Comparison of ENCODE assay signal across 8 cellular contexts in genomic region chr12:56190695-56191155, GRCh38. TPM values are rescaled to one million over a fixed set of nuclear protein-coding genes. Genes with fewer than 3 reads are reported as not detected.
DNase-seq lines count a peak whose midpoint lies in the region; ATAC-seq and TF ChIP-seq lines count a peak whose summit lies in the region.

No MANE protein-coding gene starts in this region.

- no peaks in the 10 kb centered on the region for H3K9me3 ChIP-seq in HUES6 (ENCODE audit: control insufficient read depth, insufficient read depth, low read depth, low read length)
- H3K9me3 ChIP-seq in breast epithelium, result no peaks in the 10 kb centered on the region
- H3K9me3 ChIP-seq in mucosa of stomach (ENCODE audit: control insufficient read depth, low read length), result no peaks in the 10 kb centered on the region

- no peak for DNase-seq in breast epithelium (ENCODE audit: low spot score in 2 of 2)
- DNase-seq in NCI-H345 (lab: John Stamatoyannopoulos, UW), result no peak
- DNase-seq in globus pallidus (ENCODE audit: low spot score), result no peak
- no peak for DNase-seq in NCI-H1694 (lab: John Stamatoyannopoulos, UW)

- H3K4me3 ChIP-seq in ACC112 (ENCODE audit: low read depth, low read length) (peak overlapping the region; percentile 100), HUES6 (ENCODE audit: low read depth, low read length) (peak overlapping the region; percentile 90), breast epithelium (peak overlapping the region; percentile 78 to 94 (median 92)), mucosa of stomach (ENCODE audit: low read length) (peak overlapping the region; percentile 98)

- H3K4me1 ChIP-seq in ACC112 (ENCODE audit: control insufficient read depth, insufficient read depth, low read length, unreplicated experiment) (peaks cover 19% of the 10 kb centered on the region), HUES6 (ENCODE audit: control insufficient read depth, insufficient read depth, low read length) (peaks cover 17% of the 10 kb centered on the region), breast epithelium (peaks cover 0 to 13% of the 10 kb centered on the region in 2 donors), mucosa of stomach (ENCODE audit: control insufficient read depth, insufficient read depth, low read length) (peaks cover 24% of the 10 kb centered on the region)

- TF ChIP-seq CTCF in breast epithelium (IDR thresholded peaks at IDR 0.05), result no peak

- ATAC-seq in GM21367 (IDR thresholded peaks at IDR 0.05; ENCODE audit: unreplicated experiment), result no peak

- intact Hi-C loops in breast epithelium (cut with DNase I; ENCODE audit: low total_unique reads), result loop anchor here (1.0 to 2.0 kb wide), 2 partner anchors 18 to 34 kb away; partner anchors contain the start of gene NABP2

- H3K27ac ChIP-seq in ACC112 (ENCODE audit: low read depth, low read length) (no peak overlapping the region), HUES6 (ENCODE audit: low read depth, low read length) (no peak overlapping the region), breast epithelium (peak overlapping the region; percentile 93 to 96)

- TF ChIP-seq POLR2A in breast epithelium (IDR thresholded peaks at IDR 0.05), result no peak

- H3K9ac ChIP-seq in HUES6 (ENCODE audit: low read length), result peak overlapping the region; percentile 34
- H3K9ac ChIP-seq in mucosa of stomach (ENCODE audit: low read length), result peak overlapping the region; percentile 95

- H2AFZ ChIP-seq in ACC112 (ENCODE audit: low read length, unreplicated experiment), result peak overlapping the region; percentile 23

- H3K79me2 ChIP-seq in ACC112 (ENCODE audit: control insufficient read depth, insufficient read depth, low read length, unreplicated experiment), result peaks cover 27% of the 10 kb centered on the region

- H3K27me3 ChIP-seq in ACC112 (ENCODE audit: insufficient read depth, low read length), result no peaks in the 10 kb centered on the region
- H3K27me3 ChIP-seq in HUES6 (ENCODE audit: control insufficient read depth, insufficient read depth, low read length), result no peaks in the 10 kb centered on the region
- no peaks in the 10 kb centered on the region for H3K27me3 ChIP-seq in breast epithelium
- no peaks in the 10 kb centered on the region for H3K27me3 ChIP-seq in mucosa of stomach (ENCODE audit: control insufficient read depth, insufficient read depth, low read length)

- H3K36me3 ChIP-seq in ACC112 (ENCODE audit: insufficient read depth, low read length), result no peaks in the 10 kb centered on the region
- H3K36me3 ChIP-seq in HUES6 (ENCODE audit: control insufficient read depth, insufficient read depth, low read length), result peaks cover 19% of the 10 kb centered on the region
- H3K36me3 ChIP-seq in breast epithelium, result no peaks in the 10 kb centered on the region
- H3K36me3 ChIP-seq in mucosa of stomach (ENCODE audit: control insufficient read depth, insufficient read depth, low read length), result no peaks in the 10 kb centered on the region

RNA-seq across cellular contexts. Expression of gene SMARCC2, which starts 1.4 kb away (rescaled TPM):
- total RNA-seq in breast epithelium, result 100 to 1,000 TPM; 105 to 114 (median 106) TPM

RNA-seq across cellular contexts. Expression of gene RNF41, which starts 31.0 kb away (rescaled TPM):
- total RNA-seq in breast epithelium, result 10 to 100 TPM; 64.4 to 86.6 (median 81.3) TPM

RNA-seq across cellular contexts. Expression of gene MYL6, which starts 32.6 kb away (rescaled TPM):
- 1,000 to 10,000 TPM; 1,725 to 2,481 (median 1,981) TPM for total RNA-seq in breast epithelium

RNA-seq across cellular contexts. Expression of gene NABP2, which starts 33.4 kb away (rescaled TPM):
- total RNA-seq in breast epithelium, result 10 to 100 TPM; 24.7 to 31.2 (median 27.5) TPM

RNA-seq across cellular contexts. Expression of gene MYL6B, which starts 38.3 kb away (rescaled TPM):
- total RNA-seq in breast epithelium, result 10 to 100 TPM; 29.6 to 52.8 (median 43.2) TPM

Comparison
In these comparisons a context has a peak if more than half of its experiments do, and no peak if none do; other contexts are left out.
1. H3K27ac ChIP-seq: peak in breast epithelium (2 of 2); none in ACC112 (single experiment) and HUES6 (single experiment).
2. Peak in every context shown above with its lines, with median percentiles within 50 percentile points of each other: H3K4me3 ChIP-seq.